Comparison of ENCODE assay signal across 20 cellular contexts in genomic region chr6:23656257-23656731, GRCh38.
A peak's percentile ranks its signal among the peaks of the same experiment; 100 is the strongest.
DNase-seq lines count a peak whose midpoint lies in the region; ATAC-seq and TF ChIP-seq lines count a peak whose summit lies in the region.
"Had no signal": no experiment of that assay in that cellular context is flagged by ENCODE, and none has a peak within 500 bp of the region (broad histone marks: within the 10 kb centered on the region; RNA-seq: fewer than 3 reads in every experiment).

No MANE protein-coding gene starts in this region.

- H3K27ac Mint-ChIP-seq in osteocyte (ENCODE audit: unreplicated experiment) = no peak overlapping the region

- no peaks in the 10 kb centered on the region for H3K36me3 Mint-ChIP-seq in osteocyte (ENCODE audit: unreplicated experiment)
- H3K36me3 Mint-ChIP-seq: CD8-positive, alpha-beta memory T cell had no signal

- H3K27me3 Mint-ChIP-seq in osteocyte (ENCODE audit: unreplicated experiment) = peaks cover 2% of the 10 kb centered on the region

- no peak overlapping the region for H3K4me3 Mint-ChIP-seq in osteocyte (ENCODE audit: unreplicated experiment)
- H3K4me3 Mint-ChIP-seq: CD8-positive, alpha-beta memory T cell had no signal

- no peak overlapping the region for H3K27ac ChIP-seq in caudate nucleus (ENCODE audit: low read depth, low read length)
- H3K27ac ChIP-seq: neutrophil, upper lobe of right lung, VCaP had no signal

- DNase-seq in ELF-1 (ENCODE audit: low read depth, low spot score) = peak; percentile 10
- peak; percentile 56 for DNase-seq in NCI-H345 treated with DMSO at 0.1 percent for 48 hours (lab: John Stamatoyannopoulos, UW; ENCODE audit: unreplicated experiment)
- DNase-seq in caudate nucleus (lab: John Stamatoyannopoulos, UW) = peak in 41 of 61 donors; percentile 6 to 87 (median 46)
- peak; percentile 38 for DNase-seq in pons (ENCODE audit: low spot score)
- no peak for DNase-seq in activated naive CD4-positive, alpha-beta T cell treated with anti-CD3 and anti-CD28 coated beads, Interleukin-2, amount 50 U/mL, for 16 hours
- no peak for DNase-seq in effector CD8-positive, alpha-beta T cell (lab: John Stamatoyannopoulos, UW)
- no peak for DNase-seq in osteocyte (ENCODE audit: extremely low spot score, unreplicated experiment)
- DNase-seq: activated effector memory CD4-positive, alpha-beta T cell treated with anti-CD3 and anti-CD28 coated beads, Interleukin-2, amount 50 U/mL, for 16 hours; CD8-positive, alpha-beta memory T cell; foreskin melanocyte; GDM1; HCEC 1CT; MM.1S; NCI-H510A; stimulated activated naive CD4-positive, alpha-beta T cell; upper lobe of right lung had no signal

- TF ChIP-seq CTCF in osteocyte (IDR thresholded peaks at IDR 0.05) = no peak

- ATAC-seq in HG02588 (IDR thresholded peaks at IDR 0.05; ENCODE audit: unreplicated experiment) = no peak
- ATAC-seq: HepG2, upper lobe of right lung had no signal

- H3K4me1 Mint-ChIP-seq in osteocyte (ENCODE audit: unreplicated experiment) = peaks cover 3% of the 10 kb centered on the region
- H3K4me1 Mint-ChIP-seq: CD8-positive, alpha-beta memory T cell had no signal

- H3K9me3 Mint-ChIP-seq in osteocyte (ENCODE audit: unreplicated experiment) = no peaks in the 10 kb centered on the region

Comparison
In these comparisons a context has a peak if more than half of its experiments do, and no peak if none do; other contexts are left out.
1. DNase-seq: peak in ELF-1 (single experiment), NCI-H345 treated with DMSO at 0.1 percent for 48 hours (single experiment), caudate nucleus (41 of 61) and pons (single experiment); none in activated naive CD4-positive, alpha-beta T cell treated with anti-CD3 and anti-CD28 coated beads, Interleukin-2, amount 50 U/mL, for 16 hours (single experiment), effector CD8-positive, alpha-beta T cell (single experiment) and osteocyte (single experiment).